In genomic region chr6:151027936-151028838, GRCh38 we compare ENCODE assay signal across 25 cellular contexts.
DNase-seq lines count a peak whose midpoint lies in the region; ATAC-seq, FAIRE-seq and TF ChIP-seq lines count a peak whose summit lies in the region.
"Had no signal": no experiment of that assay in that cellular context is flagged by ENCODE, and none has a peak within 500 bp of the region (broad histone marks: within the 10 kb centered on the region; RNA-seq: fewer than 3 reads in every experiment).

No MANE protein-coding gene starts in this region.

- H3K9ac ChIP-seq in DND-41 (ENCODE audit: low read depth, low read length) (no peak overlapping the region), mammary epithelial cell (ENCODE audit: insufficient read depth, low read length) (no peak overlapping the region)

- H3K4me1 Mint-ChIP-seq in natural killer cell treated with Interleukin-12 subunit alpha and Interleukin-12 subunit beta and Interleukin-15 and Interleukin-18, amount 100 ng/mL, for 72 hours (ENCODE audit: low read depth in 2 of 2): peaks cover 0 to 6% of the 10 kb centered on the region in 2 donors

- in situ Hi-C loops in mammary epithelial cell (cut with MboI; ENCODE audit: low sequenced_read_pairs in 2 of 2): no loop called here

- no TSS peak for BruUV-seq in mammary epithelial cell (replicated peaks; lab: Mats Ljungman, UMichigan)

- TF ChIP-seq POLR2A in body of pancreas (IDR thresholded peaks at IDR 0.05): no peak

- no peak overlapping the region for H3K27ac ChIP-seq in DND-41 (ENCODE audit: low read length)
- H3K27ac ChIP-seq in body of pancreas: peak overlapping the region; percentile 66 to 79 (median 72)
- H3K27ac ChIP-seq in mammary epithelial cell (ENCODE audit: insufficient read depth, low read depth, low read length): no peak overlapping the region
- H3K27ac ChIP-seq: dorsolateral prefrontal cortex, HL-60, psoas muscle, skin epidermis had no signal

- H4K20me1 ChIP-seq in DND-41 (ENCODE audit: insufficient read depth, low read length) (no peaks in the 10 kb centered on the region), mammary epithelial cell (ENCODE audit: insufficient read depth, low read length) (no peaks in the 10 kb centered on the region)

- H3K27ac Mint-ChIP-seq in natural killer cell treated with Interleukin-12 subunit alpha and Interleukin-12 subunit beta and Interleukin-15 and Interleukin-18, amount 100 ng/mL, for 72 hours: peak overlapping the region in 1 of 2 donors; percentile 47

- H3K27me3 Mint-ChIP-seq in natural killer cell treated with Interleukin-12 subunit alpha and Interleukin-12 subunit beta and Interleukin-15 and Interleukin-18, amount 100 ng/mL, for 72 hours: no peaks in the 10 kb centered on the region
- H3K27me3 Mint-ChIP-seq: central memory CD8-positive, alpha-beta T cell had no signal

- no peaks in the 10 kb centered on the region for H3K79me2 ChIP-seq in DND-41 (ENCODE audit: insufficient read depth, low read length)
- no peaks in the 10 kb centered on the region for H3K79me2 ChIP-seq in mammary epithelial cell (ENCODE audit: insufficient read depth, low read length)

- dilution Hi-C loops in mammary epithelial cell (cut with HindIII; ENCODE audit: low sequenced_read_pairs): no loop called here

- intact Hi-C loops in body of pancreas (cut with DNase I) (no loop called here), mammary epithelial cell (cut with micrococcal nuclease) (no loop called here)

- H3K4me1 ChIP-seq in DND-41 (ENCODE audit: insufficient read depth, low read length) (no peaks in the 10 kb centered on the region), body of pancreas (peaks cover 39% of the 10 kb centered on the region), mammary epithelial cell (ENCODE audit: insufficient read depth, low read length) (no peaks in the 10 kb centered on the region)
- H3K4me1 ChIP-seq: Caco-2, psoas muscle had no signal

- no peak overlapping the region for H3K4me3 Mint-ChIP-seq in natural killer cell treated with Interleukin-12 subunit alpha and Interleukin-12 subunit beta and Interleukin-15 and Interleukin-18, amount 100 ng/mL, for 72 hours
- H3K4me3 Mint-ChIP-seq: central memory CD8-positive, alpha-beta T cell had no signal

- peaks cover 3% of the 10 kb centered on the region for H3K9me3 Mint-ChIP-seq in natural killer cell treated with Interleukin-12 subunit alpha and Interleukin-12 subunit beta and Interleukin-15 and Interleukin-18, amount 100 ng/mL, for 72 hours

- FAIRE-seq in GM19239 (lab: Jason Lieb, UNC): no peak
- FAIRE-seq: H1, TTC549 had no signal

- H3K36me3 ChIP-seq in DND-41 (ENCODE audit: insufficient read depth, low read length): peaks cover 68% of the 10 kb centered on the region
- H3K36me3 ChIP-seq in body of pancreas (replicated peaks in 1 of 2; ENCODE audit: insufficient read depth in 1 of 2, low read depth in 2 of 2): no peaks in the 10 kb centered on the region
- H3K36me3 ChIP-seq in mammary epithelial cell (ENCODE audit: insufficient read depth, low read length): peaks cover 12% of the 10 kb centered on the region

- H3K4me2 ChIP-seq in DND-41 (ENCODE audit: insufficient read depth, low read length) (no peak overlapping the region), mammary epithelial cell (ENCODE audit: insufficient read depth, low read depth, low read length) (no peak overlapping the region)

- H3K36me3 Mint-ChIP-seq in natural killer cell treated with Interleukin-12 subunit alpha and Interleukin-12 subunit beta and Interleukin-15 and Interleukin-18, amount 100 ng/mL, for 72 hours: peaks cover 5% of the 10 kb centered on the region

- H3K9me3 ChIP-seq in DND-41 (ENCODE audit: insufficient read depth, low read length, severe bottlenecking) (no peaks in the 10 kb centered on the region), body of pancreas (no peaks in the 10 kb centered on the region), mammary epithelial cell (replicated peaks; ENCODE audit: insufficient read depth, low read length) (no peaks in the 10 kb centered on the region)
- H3K9me3 ChIP-seq: Caco-2, psoas muscle had no signal

- DNase-seq in DND-41 (no peak), LNCaP clone FGC (ENCODE audit: low read depth) (no peak), body of pancreas (peak in 3 of 4 donors; percentile 18 to 30 (median 28)), SW 1271 (lab: John Stamatoyannopoulos, UW) (no peak), GM19239 (ENCODE audit: insufficient read length, low spot score) (no peak), mammary epithelial cell (no peak)
- no peak for DNase-seq in natural killer cell treated with Interleukin-12 subunit alpha and Interleukin-12 subunit beta and Interleukin-15 and Interleukin-18, amount 100 ng/mL, for 72 hours (ENCODE audit: low spot score)
- DNase-seq: activated CD4-positive, alpha-beta T cell treated with anti-CD3 and anti-CD28 coated beads for 4 hours; activated naive CD4-positive, alpha-beta T cell; activated T-cell treated with anti-CD3 and anti-CD28 coated beads for 4 hours; AML-193; Caco-2; left ventricle myocardium superior; NCI-H1105 treated with DMSO at 0.1 percent for 48 hours; NCI-H2029 treated with DMSO at 0.1 percent for 48 hours; NCI-H446; psoas muscle; SHP77 treated with DMSO at 0.1 percent for 48 hours; stimulated activated naive CD4-positive, alpha-beta T cell had no signal

- CTCF ChIA-PET in mammary epithelial cell (lab: Charles Lee; ENCODE audit: low non-redundant PET): no interaction called here

- ATAC-seq in DND-41 (ENCODE audit: insufficient read depth, low read depth) (peak; percentile 33; the same call in 1 of the 3 replicates), body of pancreas (no peak)
- peak; percentile 58 to 59 for ATAC-seq in natural killer cell treated with Interleukin-12 subunit alpha and Interleukin-12 subunit beta and Interleukin-15 and Interleukin-18, amount 100 ng/mL, for 72 hours
- ATAC-seq: left ventricle myocardium superior, psoas muscle had no signal

- H2AFZ ChIP-seq in DND-41 (ENCODE audit: low read depth, low read length) (no peak overlapping the region), mammary epithelial cell (ENCODE audit: low read depth, low read length) (no peak overlapping the region)

- H3K4me3 ChIP-seq in DND-41 (ENCODE audit: low read depth in 1 of 2, low read length in 2 of 2): no peak overlapping the region
- no peak overlapping the region for H3K4me3 ChIP-seq in LNCaP clone FGC (ENCODE audit: low read depth, low read length)
- no peak overlapping the region for H3K4me3 ChIP-seq in body of pancreas
- no peak overlapping the region for H3K4me3 ChIP-seq in mammary epithelial cell (replicated peaks in 1 of 3; ENCODE audit: insufficient read depth in 1 of 3, low read depth in 2 of 3, low read length in 3 of 3)
- H3K4me3 ChIP-seq: dorsolateral prefrontal cortex, psoas muscle, skin epidermis had no signal

- H3K27me3 ChIP-seq in DND-41 (ENCODE audit: insufficient read depth, low read length, poor library complexity) (no peaks in the 10 kb centered on the region), body of pancreas (no peaks in the 10 kb centered on the region), mammary epithelial cell (ENCODE audit: insufficient read depth, low read length) (no peaks in the 10 kb centered on the region)
- H3K27me3 ChIP-seq: dorsolateral prefrontal cortex had no signal

- 91 to 93% methylated on average over 14 to 15 of the region's 15 CpGs for WGBS in body of pancreas, 2 donors
- 98% methylated on average over 8 of the region's 15 CpGs for WGBS in mammary epithelial cell (ENCODE audit: low coverage, missing lambda C conversion rate)

- TF ChIP-seq CTCF in DND-41 (IDR thresholded peaks at IDR 0.05; ENCODE audit: borderline replicate concordance, extremely low read depth, low read length, poor library complexity, severe bottlenecking) (no peak), LNCaP clone FGC (IDR thresholded peaks at IDR 0.05; ENCODE audit: control insufficient read depth, extremely low read depth, insufficient read depth) (0 out of 2 replicates have a peak, but pooled peaks have one; percentile 11), body of pancreas (IDR thresholded peaks at IDR 0.05) (peak in 2 of 7 experiments; percentile 10 to 16), mammary epithelial cell (conservative IDR thresholded peaks at IDR 0.05 in 1 of 2, IDR thresholded peaks at IDR 0.05 in 1 of 2; ENCODE audit: extremely low read depth in 1 of 2, insufficient read depth in 1 of 2, low read depth in 1 of 2, low read length in 2 of 2) (no peak)

Comparison
In these comparisons a context has a peak if more than half of its experiments do, and no peak if none do; other contexts are left out.
1. DNase-seq: peak in body of pancreas (3 of 4); none in DND-41 (single experiment), LNCaP clone FGC (single experiment), natural killer cell treated with Interleukin-12 subunit alpha and Interleukin-12 subunit beta and Interleukin-15 and Interleukin-18, amount 100 ng/mL, for 72 hours (single experiment), SW 1271 (0 of 2), GM19239 (single experiment) and mammary epithelial cell (single experiment).
2. H3K27ac ChIP-seq: peak in body of pancreas (4 of 4); none in DND-41 (single experiment) and mammary epithelial cell (single experiment).